In the genomic region with DNA sequence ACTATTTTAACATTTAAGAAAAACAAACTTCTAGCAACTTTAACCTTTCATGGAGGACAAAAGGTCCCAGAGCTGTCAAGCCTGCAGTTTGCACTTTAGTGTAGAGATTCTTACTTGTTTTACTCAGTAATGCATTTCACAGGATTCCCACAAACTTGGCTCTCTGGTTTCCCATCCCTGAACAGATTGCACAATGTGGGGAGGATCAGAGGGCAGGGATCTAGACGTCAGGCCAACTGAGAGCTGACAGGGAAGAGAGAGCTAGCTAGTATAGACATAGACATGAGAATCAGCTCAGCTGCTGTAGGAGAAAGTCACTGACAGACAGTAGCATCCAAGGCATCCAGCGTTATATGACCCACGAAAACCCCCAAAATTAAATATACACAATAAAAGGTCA, we compare ENCODE assay signal across 1 cellular context.
TF ChIP-seq lines count a peak whose summit lies in the region.

No MANE protein-coding gene starts in this region.

TF ChIP-seq in GM12878, 131 proteins besides CTCF, POLR2A, EP300 and RAD21 (continued from another document):
- TF ChIP-seq, protein P1, sequence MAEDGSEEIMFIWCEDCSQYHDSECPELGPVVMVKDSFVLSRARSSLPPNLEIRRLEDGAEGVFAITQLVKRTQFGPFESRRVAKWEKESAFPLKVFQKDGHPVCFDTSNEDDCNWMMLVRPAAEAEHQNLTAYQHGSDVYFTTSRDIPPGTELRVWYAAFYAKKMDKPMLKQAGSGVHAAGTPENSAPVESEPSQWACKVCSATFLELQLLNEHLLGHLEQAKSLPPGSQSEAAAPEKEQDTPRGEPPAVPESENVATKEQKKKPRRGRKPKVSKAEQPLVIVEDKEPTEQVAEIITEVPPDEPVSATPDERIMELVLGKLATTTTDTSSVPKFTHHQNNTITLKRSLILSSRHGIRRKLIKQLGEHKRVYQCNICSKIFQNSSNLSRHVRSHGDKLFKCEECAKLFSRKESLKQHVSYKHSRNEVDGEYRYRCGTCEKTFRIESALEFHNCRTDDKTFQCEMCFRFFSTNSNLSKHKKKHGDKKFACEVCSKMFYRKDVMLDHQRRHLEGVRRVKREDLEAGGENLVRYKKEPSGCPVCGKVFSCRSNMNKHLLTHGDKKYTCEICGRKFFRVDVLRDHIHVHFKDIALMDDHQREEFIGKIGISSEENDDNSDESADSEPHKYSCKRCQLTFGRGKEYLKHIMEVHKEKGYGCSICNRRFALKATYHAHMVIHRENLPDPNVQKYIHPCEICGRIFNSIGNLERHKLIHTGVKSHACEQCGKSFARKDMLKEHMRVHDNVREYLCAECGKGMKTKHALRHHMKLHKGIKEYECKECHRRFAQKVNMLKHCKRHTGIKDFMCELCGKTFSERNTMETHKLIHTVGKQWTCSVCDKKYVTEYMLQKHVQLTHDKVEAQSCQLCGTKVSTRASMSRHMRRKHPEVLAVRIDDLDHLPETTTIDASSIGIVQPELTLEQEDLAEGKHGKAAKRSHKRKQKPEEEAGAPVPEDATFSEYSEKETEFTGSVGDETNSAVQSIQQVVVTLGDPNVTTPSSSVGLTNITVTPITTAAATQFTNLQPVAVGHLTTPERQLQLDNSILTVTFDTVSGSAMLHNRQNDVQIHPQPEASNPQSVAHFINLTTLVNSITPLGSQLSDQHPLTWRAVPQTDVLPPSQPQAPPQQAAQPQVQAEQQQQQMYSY (CRISPR knock-in tag; IDR thresholded peaks at IDR 0.05), result no peak
- TF ChIP-seq TARDBP (IDR thresholded peaks at IDR 0.05; ENCODE audit: borderline replicate concordance), result no peak
TF ChIP-seq in GM12878: peak in this region for 0.
